10 cellular contexts compared by ENCODE assay signal in genomic region chr10:126972622-126973414, GRCh38.
DNase-seq lines count a peak whose midpoint lies in the region; ATAC-seq and TF ChIP-seq lines count a peak whose summit lies in the region.
"Had no signal": no experiment of that assay in that cellular context is flagged by ENCODE, and none has a peak within 500 bp of the region (broad histone marks: within the 10 kb centered on the region; RNA-seq: fewer than 3 reads in every experiment).

No MANE protein-coding gene starts in this region.

- TF ChIP-seq EP300 in sigmoid colon (IDR thresholded peaks at IDR 0.05) = no peak

- no peaks in the 10 kb centered on the region for H3K27me3 Mint-ChIP-seq in T-helper 2 cell treated with Interferon-gamma antibody and Interleukin-4, amounts not matched to agents 5 μg/mL and 100 μg/mL, for 36 hours (ENCODE audit: low read depth)

- H3K4me1 ChIP-seq in adipocyte (ENCODE audit: control insufficient read depth, insufficient read depth, low read length) = peaks cover 9% of the 10 kb centered on the region
- peaks cover 0 to 12% (median 9%) of the 10 kb centered on the region in 4 donors for H3K4me1 ChIP-seq in sigmoid colon

- H3K4me1 Mint-ChIP-seq in T-helper 2 cell treated with Interferon-gamma antibody and Interleukin-4, amounts not matched to agents 5 μg/mL and 100 μg/mL, for 36 hours (ENCODE audit: low read depth) = no peaks in the 10 kb centered on the region
- H3K4me1 Mint-ChIP-seq: immature natural killer cell had no signal

- H3K27me3 ChIP-seq in adipocyte (replicated peaks; ENCODE audit: control insufficient read depth, insufficient read depth, low read length) (no peaks in the 10 kb centered on the region), sigmoid colon (no peaks in the 10 kb centered on the region)

- intact Hi-C loops in sigmoid colon (cut with DNase I) = no loop called here

- 55 to 66% methylated on average over 11 of the region's 11 CpGs for WGBS in sigmoid colon, 2 donors

- peak; percentile 91 for DNase-seq in ELR (ENCODE audit: low read depth)
- peak; percentile 88 for DNase-seq in adipocyte (ENCODE audit: low read depth)
- peak; percentile 92 for DNase-seq in glomerular visceral epithelial cell (ENCODE audit: extremely low spot score)
- no peak for DNase-seq in sigmoid colon
- no peak for DNase-seq in medulla oblongata (ENCODE audit: extremely low spot score)
- DNase-seq in T-helper 2 cell treated with Interferon-gamma antibody and Interleukin-4, amounts not matched to agents 5 μg/mL and 100 μg/mL, for 36 hours (ENCODE audit: low spot score) = no peak
- DNase-seq: immature natural killer cell, NCI-H1436 treated with DMSO at 0.1 percent for 48 hours had no signal

- no peak for ATAC-seq in GM21825 (IDR thresholded peaks at IDR 0.05; ENCODE audit: unreplicated experiment)
- ATAC-seq in HG03196 (IDR thresholded peaks at IDR 0.05; ENCODE audit: unreplicated experiment) = no peak

- no peak overlapping the region for H3K4me3 ChIP-seq in adipocyte (ENCODE audit: low read length)
- H3K4me3 ChIP-seq in sigmoid colon = no peak overlapping the region

- no peak overlapping the region for H3K27ac Mint-ChIP-seq in T-helper 2 cell treated with Interferon-gamma antibody and Interleukin-4, amounts not matched to agents 5 μg/mL and 100 μg/mL, for 36 hours
- H3K27ac Mint-ChIP-seq: immature natural killer cell had no signal

- no peaks in the 10 kb centered on the region for H3K9me3 ChIP-seq in adipocyte (ENCODE audit: control insufficient read depth, low read length)
- H3K9me3 ChIP-seq in sigmoid colon = no peaks in the 10 kb centered on the region

- no peak for TF ChIP-seq POLR2A in sigmoid colon (IDR thresholded peaks at IDR 0.05)

- H3K4me3 Mint-ChIP-seq in T-helper 2 cell treated with Interferon-gamma antibody and Interleukin-4, amounts not matched to agents 5 μg/mL and 100 μg/mL, for 36 hours = no peak overlapping the region
- H3K4me3 Mint-ChIP-seq: immature natural killer cell had no signal

- H3K36me3 Mint-ChIP-seq in T-helper 2 cell treated with Interferon-gamma antibody and Interleukin-4, amounts not matched to agents 5 μg/mL and 100 μg/mL, for 36 hours (ENCODE audit: low read depth) = no peaks in the 10 kb centered on the region
- H3K36me3 Mint-ChIP-seq: immature natural killer cell had no signal

- peaks cover 8% of the 10 kb centered on the region for H3K9me3 Mint-ChIP-seq in T-helper 2 cell treated with Interferon-gamma antibody and Interleukin-4, amounts not matched to agents 5 μg/mL and 100 μg/mL, for 36 hours
- H3K9me3 Mint-ChIP-seq: immature natural killer cell had no signal

- TF ChIP-seq CTCF in sigmoid colon (IDR thresholded peaks at IDR 0.05) = no peak

- peak overlapping the region; percentile 9 to 35 (median 26) for H3K27ac ChIP-seq in sigmoid colon

- no peak overlapping the region for H3K9ac ChIP-seq in adipocyte (ENCODE audit: low read length)

- peaks cover 15% of the 10 kb centered on the region for H3K36me3 ChIP-seq in adipocyte (ENCODE audit: control insufficient read depth, insufficient read depth, low read length, severe bottlenecking)
- H3K36me3 ChIP-seq in sigmoid colon = peaks cover 0 to 25% (median 0%) of the 10 kb centered on the region in 4 donors

Comparison
In these comparisons a context has a peak if more than half of its experiments do, and no peak if none do; other contexts are left out.
1. DNase-seq: peak in ELR (single experiment), adipocyte (single experiment) and glomerular visceral epithelial cell (single experiment); none in sigmoid colon (single experiment), medulla oblongata (single experiment) and T-helper 2 cell treated with Interferon-gamma antibody and Interleukin-4, amounts not matched to agents 5 μg/mL and 100 μg/mL, for 36 hours (single experiment).